ENCODE assay signal across 19 cellular contexts in genomic region chr10:12868229-12868628, GRCh38.
A peak's percentile ranks its signal among the peaks of the same experiment; 100 is the strongest.
DNase-seq lines count a peak whose midpoint lies in the region; ATAC-seq and TF ChIP-seq lines count a peak whose summit lies in the region.
"Had no signal": no experiment of that assay in that cellular context is flagged by ENCODE, and none has a peak within 500 bp of the region (broad histone marks: within the 10 kb centered on the region; RNA-seq: fewer than 3 reads in every experiment).

No MANE protein-coding gene starts in this region.

- H3F3A ChIP-seq in PC-3 (ENCODE audit: low read length, unreplicated experiment): no peaks in the 10 kb centered on the region

- intact Hi-C loops in IMR-90 (cut with micrococcal nuclease): no loop called here
- intact Hi-C loops in PC-3 (cut with micrococcal nuclease): no loop called here

- BruUV-seq in IMR-90 (replicated peaks; lab: Mats Ljungman, UMichigan) (no TSS peak), PC-3 (replicated peaks; lab: Mats Ljungman, UMichigan) (no TSS peak)

- H3K79me2 ChIP-seq in PC-3 (ENCODE audit: low read length): no peaks in the 10 kb centered on the region

- no peaks in the 10 kb centered on the region for H3K4me1 Mint-ChIP-seq in stimulated activated memory B cell treated with anti-CD40 and anti-IgM and Interleukin-4, amounts not matched to agents 10 μg/mL and 1 μg/mL and 100 μg/mL, for 72 hours
- H3K4me1 Mint-ChIP-seq: CD4-positive, CD25-positive, alpha-beta regulatory T cell had no signal

- dilution Hi-C loops in IMR-90 (cut with HindIII; ENCODE audit: low sequenced_read_pairs, unreplicated experiment): no loop called here

- WGBS in IMR-90 (ENCODE audit: extremely low coverage in 2 of 2, insufficient read length in 1 of 2), 2 experiments: no CpG with 5 or more reads among the region's 5 CpGs

- H3K9me2 ChIP-seq in PC-3 (replicated peaks; ENCODE audit: low read length): no peaks in the 10 kb centered on the region

- H3K27ac ChIP-seq in BLaER1 treated with 17β-estradiol and CSF1 and Interleukin-3, amounts not matched to agents 10 nM and 100 nM: no peak overlapping the region
- H3K27ac ChIP-seq in IMR-90 (ENCODE audit: insufficient read depth, low read length) (no peak overlapping the region), PC-3 (ENCODE audit: low read length) (no peak overlapping the region)
- H3K27ac ChIP-seq: SK-N-MC had no signal

- no peak overlapping the region for H2BK20ac ChIP-seq in IMR-90 (ENCODE audit: low read depth, low read length)

- H3K9me1 ChIP-seq in IMR-90 (ENCODE audit: insufficient read depth, low read length): no peaks in the 10 kb centered on the region

- H3K9me3 ChIP-seq in BLaER1 treated with 17β-estradiol and CSF1 and Interleukin-3, amounts not matched to agents 10 nM and 100 nM (replicated peaks in 1 of 11): no peaks in the 10 kb centered on the region
- H3K9me3 ChIP-seq in IMR-90 (ENCODE audit: control insufficient read depth, insufficient read depth, low read length) (0 out of 2 replicates have a peak, but pooled peaks cover 2% of the 10 kb centered on the region), PC-3 (ENCODE audit: low read length) (no peaks in the 10 kb centered on the region)
- H3K9me3 ChIP-seq: BE2C had no signal

- TF ChIP-seq CTCF in IMR-90 (conservative IDR thresholded peaks at IDR 0.05; ENCODE audit: low read depth, low read length) (no peak), PC-3 (conservative IDR thresholded peaks at IDR 0.05; ENCODE audit: low read depth, low read length) (no peak), fibroblast of villous mesenchyme (IDR thresholded peaks at IDR 0.05; ENCODE audit: insufficient read depth, low read depth, low read length) (no peak)

- H3K4me3 ChIP-seq in BLaER1 treated with 17β-estradiol and CSF1 and Interleukin-3, amounts not matched to agents 10 nM and 100 nM: no peak overlapping the region
- H3K4me3 ChIP-seq in IMR-90 (ENCODE audit: insufficient read depth, low read depth, low read length): no peak overlapping the region
- H3K4me3 ChIP-seq in PC-3 (ENCODE audit: low read length): no peak overlapping the region
- H3K4me3 ChIP-seq in fibroblast of villous mesenchyme (ENCODE audit: low read depth, low read length): no peak overlapping the region
- H3K4me3 ChIP-seq: K562, SK-N-MC had no signal

- no peak overlapping the region for H2BK120ac ChIP-seq in IMR-90 (ENCODE audit: low read depth, low read length)

- H3K36me3 Mint-ChIP-seq in stimulated activated memory B cell treated with anti-CD40 and anti-IgM and Interleukin-4, amounts not matched to agents 10 μg/mL and 1 μg/mL and 100 μg/mL, for 72 hours: no peaks in the 10 kb centered on the region
- H3K36me3 Mint-ChIP-seq: CD4-positive, CD25-positive, alpha-beta regulatory T cell had no signal

- no peak overlapping the region for H3K23ac ChIP-seq in IMR-90 (ENCODE audit: low read depth, low read length)

- CTCF ChIA-PET in IMR-90 (lab: Yijun Ruan, JAX) (no interaction called here), PC-3 (lab: Charles Lee) (no interaction called here)

- no peak overlapping the region for H2BK5ac ChIP-seq in IMR-90 (ENCODE audit: low read depth, low read length, poor library complexity, severe bottlenecking)

- ATAC-seq in IMR-90 (ENCODE audit: low read depth) (peak; percentile 35; the same call in 1 of the 2 replicates), PC-3 (no peak), GM19324 (IDR thresholded peaks at IDR 0.05; ENCODE audit: low FRiP score, unreplicated experiment) (no peak)
- no peak for ATAC-seq in stimulated activated memory B cell treated with anti-CD40 and anti-IgM and Interleukin-4, amounts not matched to agents 10 μg/mL and 1 μg/mL and 100 μg/mL, for 72 hours
- ATAC-seq: K562 had no signal

- H3K4me1 ChIP-seq in BLaER1 treated with 17β-estradiol and CSF1 and Interleukin-3, amounts not matched to agents 10 nM and 100 nM: peaks cover 0 to 19% (median 7%) of the 10 kb centered on the region in 10 experiments; a peak in 12 of 20 replicates
- H3K4me1 ChIP-seq in IMR-90 (ENCODE audit: control insufficient read depth, insufficient read depth, low read length): no peaks in the 10 kb centered on the region
- no peaks in the 10 kb centered on the region for H3K4me1 ChIP-seq in PC-3 (ENCODE audit: insufficient read depth, low read length)
- H3K4me1 ChIP-seq: BE2C had no signal

- no peaks in the 10 kb centered on the region for H4K20me1 ChIP-seq in BLaER1 treated with 17β-estradiol and CSF1 and Interleukin-3, amounts not matched to agents 10 nM and 100 nM
- no peaks in the 10 kb centered on the region for H4K20me1 ChIP-seq in IMR-90 (ENCODE audit: insufficient read depth, low read length)
- no peaks in the 10 kb centered on the region for H4K20me1 ChIP-seq in PC-3 (ENCODE audit: low read length)

- no peaks in the 10 kb centered on the region for H3K27me3 ChIP-seq in BLaER1 treated with 17β-estradiol and CSF1 and Interleukin-3, amounts not matched to agents 10 nM and 100 nM
- H3K27me3 ChIP-seq in IMR-90 (ENCODE audit: control insufficient read depth, insufficient read depth, low read length) (peaks cover 30% of the 10 kb centered on the region), PC-3 (ENCODE audit: low read length) (no peaks in the 10 kb centered on the region)
- H3K27me3 ChIP-seq: BE2C had no signal

- DNase-seq in IMR-90 (no peak), PC-3 (peak; percentile 24), fibroblast of villous mesenchyme (ENCODE audit: low read depth) (peak; percentile 46), DMS114 treated with DMSO at 0.1 percent for 48 hours (lab: John Stamatoyannopoulos, UW; ENCODE audit: unreplicated experiment) (no peak), SIG-M5 treated with dmso at 0.1 percent for 504 hours (lab: John Stamatoyannopoulos, UW; ENCODE audit: unreplicated experiment) (no peak)
- DNase-seq: BE2C; CD4-positive, CD25-positive, alpha-beta regulatory T cell; H7; NCI-H1417; NCI-H187; NCI-H446; NCI-H526 treated with DMSO at 0.1 percent for 48 hours; SHP77; T-helper 1 cell had no signal

- H4K91ac ChIP-seq in IMR-90 (ENCODE audit: insufficient read depth, low read depth, low read length): no peak overlapping the region

- no peak for TF ChIP-seq POLR2A in IMR-90 (IDR thresholded peaks at IDR 0.05; ENCODE audit: low read depth, low read length)

- H2AK5ac ChIP-seq in IMR-90 (ENCODE audit: low read depth, low read length): no peak overlapping the region

- H3K9ac ChIP-seq in BLaER1 treated with 17β-estradiol and CSF1 and Interleukin-3, amounts not matched to agents 10 nM and 100 nM: no peak overlapping the region
- no peak overlapping the region for H3K9ac ChIP-seq in IMR-90 (ENCODE audit: low read depth, low read length)
- no peak overlapping the region for H3K9ac ChIP-seq in PC-3 (ENCODE audit: low read length)

- POLR2A ChIA-PET in IMR-90 (lab: Charles Lee; ENCODE audit: unreplicated experiment) (no interaction called here), PC-3 (lab: Charles Lee; ENCODE audit: unreplicated experiment) (no interaction called here)

- H4K5ac ChIP-seq in IMR-90 (ENCODE audit: low read depth, low read length): no peak overlapping the region

- H2BK15ac ChIP-seq in IMR-90 (ENCODE audit: low read depth, low read length): no peak overlapping the region

- peak overlapping the region in 7 of 11 experiments; percentile 1 to 34 (median 23); a peak in 6 of 22 replicates for H3K4me2 ChIP-seq in BLaER1 treated with 17β-estradiol and CSF1 and Interleukin-3, amounts not matched to agents 10 nM and 100 nM
- H3K4me2 ChIP-seq in IMR-90 (ENCODE audit: low read depth, low read length) (no peak overlapping the region), PC-3 (ENCODE audit: low read length) (no peak overlapping the region)

- no peak overlapping the region for H3K4me3 Mint-ChIP-seq in stimulated activated memory B cell treated with anti-CD40 and anti-IgM and Interleukin-4, amounts not matched to agents 10 μg/mL and 1 μg/mL and 100 μg/mL, for 72 hours
- H3K4me3 Mint-ChIP-seq: CD4-positive, CD25-positive, alpha-beta regulatory T cell had no signal

- H3K56ac ChIP-seq in IMR-90 (ENCODE audit: extremely low read depth, insufficient read depth, low read length): no peak overlapping the region

- H3K18ac ChIP-seq in IMR-90 (ENCODE audit: low read depth, low read length): no peak overlapping the region

- in situ Hi-C loops in IMR-90 (cut with MboI; ENCODE audit: low sequenced_read_pairs): no loop called here

- no peak overlapping the region for H3K4ac ChIP-seq in IMR-90 (ENCODE audit: low read depth, low read length)

- no peak overlapping the region for H3K27ac Mint-ChIP-seq in stimulated activated memory B cell treated with anti-CD40 and anti-IgM and Interleukin-4, amounts not matched to agents 10 μg/mL and 1 μg/mL and 100 μg/mL, for 72 hours

- H3K14ac ChIP-seq in IMR-90 (replicated peaks; ENCODE audit: low read depth, low read length): no peak overlapping the region

- H2AK9ac ChIP-seq in IMR-90 (replicated peaks; ENCODE audit: low read depth, low read length, poor library complexity): no peak overlapping the region

- no peak overlapping the region for H2AFZ ChIP-seq in IMR-90 (replicated peaks; ENCODE audit: low read length, poor library complexity)
- no peak overlapping the region for H2AFZ ChIP-seq in PC-3 (ENCODE audit: low read length)

- H3K9me3 Mint-ChIP-seq in stimulated activated memory B cell treated with anti-CD40 and anti-IgM and Interleukin-4, amounts not matched to agents 10 μg/mL and 1 μg/mL and 100 μg/mL, for 72 hours: no peaks in the 10 kb centered on the region

- no peaks in the 10 kb centered on the region for H3K36me3 ChIP-seq in BLaER1 treated with 17β-estradiol and CSF1 and Interleukin-3, amounts not matched to agents 10 nM and 100 nM
- H3K36me3 ChIP-seq in IMR-90 (ENCODE audit: control insufficient read depth, insufficient read depth, low read length) (no peaks in the 10 kb centered on the region), PC-3 (ENCODE audit: low read depth, low read length) (no peaks in the 10 kb centered on the region)
- H3K36me3 ChIP-seq: BE2C had no signal

- H3K27me3 Mint-ChIP-seq in stimulated activated memory B cell treated with anti-CD40 and anti-IgM and Interleukin-4, amounts not matched to agents 10 μg/mL and 1 μg/mL and 100 μg/mL, for 72 hours: peaks cover 3% of the 10 kb centered on the region

- no peak for TF ChIP-seq RAD21 in IMR-90 (IDR thresholded peaks at IDR 0.05; ENCODE audit: low read length)

- no peaks in the 10 kb centered on the region for H3K79me1 ChIP-seq in IMR-90 (ENCODE audit: low read depth in 1 of 2, low read length in 2 of 2)

- no peak overlapping the region for H4K8ac ChIP-seq in IMR-90 (ENCODE audit: low read depth in 2 of 2, low read length in 2 of 2)

TF ChIP-seq in IMR-90, 13 proteins besides CTCF, POLR2A, EP300 and RAD21 (continues in another document):
- TF ChIP-seq NFE2L2 (IDR thresholded peaks at IDR 0.05; ENCODE audit: low read depth, low read length) (no peak), CEBPB (IDR thresholded peaks at IDR 0.05; ENCODE audit: low read depth, low read length) (no peak), USF2 (IDR thresholded peaks at IDR 0.05; ENCODE audit: low read depth, low read length) (no peak)

Comparison
In these comparisons a context has a peak if more than half of its experiments do, and no peak if none do; other contexts are left out.
1. H3K4me2 ChIP-seq: peak in BLaER1 treated with 17β-estradiol and CSF1 and Interleukin-3, amounts not matched to agents 10 nM and 100 nM (7 of 11); none in IMR-90 (single experiment) and PC-3 (single experiment).
2. DNase-seq: peak in PC-3 (single experiment) and fibroblast of villous mesenchyme (single experiment); none in IMR-90 (single experiment), DMS114 treated with DMSO at 0.1 percent for 48 hours (single experiment) and SIG-M5 treated with dmso at 0.1 percent for 504 hours (single experiment).